In the genomic region with DNA sequence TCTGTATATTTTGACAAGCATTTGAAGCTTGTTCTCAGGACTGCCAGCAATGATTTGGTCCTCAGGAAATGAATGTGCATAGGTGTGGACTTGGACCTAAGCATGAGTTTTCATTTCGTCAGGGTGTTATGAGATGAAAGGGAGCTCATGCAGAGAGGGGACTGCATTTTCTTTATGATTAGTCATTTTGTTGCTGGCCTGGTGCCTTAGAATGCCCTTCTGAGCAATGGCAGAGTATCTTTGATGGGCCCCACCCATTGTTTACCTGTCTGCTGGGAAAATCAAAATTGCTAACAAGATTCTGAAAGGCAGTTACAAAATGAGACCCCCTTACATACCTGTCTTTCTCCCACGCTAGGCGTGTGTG, we compare ENCODE assay signal across 8 cellular contexts. TPM values are rescaled to one million over a fixed set of nuclear protein-coding genes. Genes with fewer than 3 reads are reported as not detected.
DNase-seq lines count a peak whose midpoint lies in the region; ATAC-seq and TF ChIP-seq lines count a peak whose summit lies in the region.

No MANE protein-coding gene starts in this region.

- H3K4me3 ChIP-seq in RWPE2 (ENCODE audit: severe bottlenecking) (no peak overlapping the region), mucosa of descending colon (no peak overlapping the region)

- ATAC-seq in GM18519 (IDR thresholded peaks at IDR 0.05; ENCODE audit: low FRiP score, unreplicated experiment) (peak; percentile 44), HG02678 (IDR thresholded peaks at IDR 0.05; ENCODE audit: unreplicated experiment) (peak; percentile 50), RWPE2 (ENCODE audit: low read depth) (peak; percentile 85), mucosa of descending colon (peak; percentile 58)

- intact Hi-C loops in mucosa of descending colon (cut with DNase I, micrococcal nuclease) = loop anchor here (2.0 to 5.0 kb wide), 2 partner anchors 392 to 395 kb away; no protein-coding TSS in a partner anchor

- H3K4me1 Mint-ChIP-seq in glutamatergic neuron (ENCODE audit: low read depth, unreplicated experiment) = peaks cover 8% of the 10 kb centered on the region

- peaks cover 2% of the 10 kb centered on the region for H3K9me3 Mint-ChIP-seq in glutamatergic neuron (ENCODE audit: unreplicated experiment)

- H3K4me3 Mint-ChIP-seq in glutamatergic neuron (ENCODE audit: unreplicated experiment) = no peak overlapping the region

- H3K4me1 ChIP-seq in RWPE2 (ENCODE audit: insufficient read depth, poor library complexity, severe bottlenecking) (peaks cover 18% of the 10 kb centered on the region), mucosa of descending colon (ENCODE audit: low read depth) (peaks cover 5% of the 10 kb centered on the region)

- H3K27me3 ChIP-seq in RWPE2 (ENCODE audit: insufficient read depth, poor library complexity, severe bottlenecking) = no peaks in the 10 kb centered on the region

- no peak for TF ChIP-seq CTCF in RWPE2 (IDR thresholded peaks at IDR 0.05; ENCODE audit: poor library complexity, severe bottlenecking)
- no peak for TF ChIP-seq CTCF in mucosa of descending colon (IDR thresholded peaks at IDR 0.05)
- TF ChIP-seq CTCF in glutamatergic neuron (IDR thresholded peaks at IDR 0.05; ENCODE audit: partially characterized antibody, unreplicated experiment) = no peak

- no peak for DNase-seq in RWPE2 (ENCODE audit: low spot score)
- no peak for DNase-seq in mucosa of descending colon
- no peak for DNase-seq in glutamatergic neuron
- DNase-seq in activated CD8-positive, alpha-beta memory T cell treated with anti-CD3 and anti-CD28 coated beads, Interleukin-2, amount 50 U/mL, for 48 hours = no peak
- no peak for DNase-seq in T1000 (lab: John Stamatoyannopoulos, UW)
- DNase-seq in activated CD4-positive, alpha-beta T cell treated with anti-CD3 and anti-CD28 coated beads, Interleukin-2, amount 50 U/mL, for 1 hour = no peak

- H3K36me3 ChIP-seq in RWPE2 (ENCODE audit: low read depth) (no peaks in the 10 kb centered on the region), mucosa of descending colon (ENCODE audit: low read depth) (no peaks in the 10 kb centered on the region)

- no peak overlapping the region for H3K27ac Mint-ChIP-seq in glutamatergic neuron (ENCODE audit: unreplicated experiment)

- peaks cover 6% of the 10 kb centered on the region for H3K27me3 Mint-ChIP-seq in glutamatergic neuron (ENCODE audit: unreplicated experiment)

- H3K27ac ChIP-seq in RWPE2 (ENCODE audit: poor library complexity, severe bottlenecking) = peak overlapping the region; percentile 50

- H3K9me3 ChIP-seq in RWPE2 (ENCODE audit: severe bottlenecking) (no peaks in the 10 kb centered on the region), mucosa of descending colon (no peaks in the 10 kb centered on the region)

- no peaks in the 10 kb centered on the region for H3K36me3 Mint-ChIP-seq in glutamatergic neuron (ENCODE audit: unreplicated experiment)

RNA-seq across cellular contexts. Expression of gene MTHFD1L, which starts 51.5 kb away (rescaled TPM):
- total RNA-seq in mucosa of descending colon (10 to 100 TPM in 1 of 3 donors, 1 to 10 TPM in 2; 7.1 to 11.1 (median 8.9) TPM), glutamatergic neuron (ENCODE audit: unreplicated experiment) (35.9 TPM)
